Comparison of ENCODE assay signal across 9 cellular contexts in genomic region chr16:75096730-75097129, GRCh38. TPM values are rescaled to one million over a fixed set of nuclear protein-coding genes. Genes with fewer than 3 reads are reported as not detected.
DNase-seq lines count a peak whose midpoint lies in the region; ATAC-seq and TF ChIP-seq lines count a peak whose summit lies in the region.
"Had no signal": no experiment of that assay in that cellular context is flagged by ENCODE, and none has a peak within 500 bp of the region (broad histone marks: within the 10 kb centered on the region; RNA-seq: fewer than 3 reads in every experiment).

No MANE protein-coding gene starts in this region.

- H3K9ac ChIP-seq in mesenchymal stem cell (ENCODE audit: low read length), result no peak overlapping the region

- H3K36me3 ChIP-seq in BE2C (no peaks in the 10 kb centered on the region; the same call in 1 of the 2 replicates), body of pancreas (replicated peaks in 1 of 2; ENCODE audit: insufficient read depth in 1 of 2, low read depth in 2 of 2) (no peaks in the 10 kb centered on the region), mesenchymal stem cell (ENCODE audit: control insufficient read depth in 1 of 2, insufficient read depth in 2 of 2, low read depth in 1 of 2, low read length in 2 of 2) (peaks cover 22 to 36% of the 10 kb centered on the region in 2 experiments)

- H3K4me2 ChIP-seq in mesenchymal stem cell (ENCODE audit: low read length, poor library complexity, severe bottlenecking), result no peak overlapping the region

- H2BK120ac ChIP-seq in mesenchymal stem cell (ENCODE audit: low read depth, low read length), result no peak overlapping the region

- no peak overlapping the region for H4K91ac ChIP-seq in mesenchymal stem cell (ENCODE audit: low read length)

- no peak overlapping the region for H3K18ac ChIP-seq in mesenchymal stem cell (ENCODE audit: low read depth in 1 of 2, low read length in 2 of 2)

- DNase-seq in BE2C (no peak), body of pancreas (peak; percentile 62 to 82 (median 80)), mesenchymal stem cell (no peak), left lobe of liver (ENCODE audit: low spot score) (no peak), KG1 (lab: John Stamatoyannopoulos, UW) (no peak)
- DNase-seq: stimulated activated CD4-positive, alpha-beta T cell treated with anti-CD3 and anti-CD28 coated beads, Interleukin-1b, Interleukin-23, amount 100 ng/mL, for 48 hours had no signal

- H3K4me1 ChIP-seq in BE2C, result peaks cover 11% of the 10 kb centered on the region
- H3K4me1 ChIP-seq in body of pancreas, result peaks cover 50% of the 10 kb centered on the region
- peaks cover 26% of the 10 kb centered on the region for H3K4me1 ChIP-seq in mesenchymal stem cell (ENCODE audit: control insufficient read depth, insufficient read depth, low read depth, low read length)

- no peak overlapping the region for H2BK5ac ChIP-seq in mesenchymal stem cell (ENCODE audit: low read depth, low read length, poor library complexity, severe bottlenecking)

- H3K79me1 ChIP-seq in mesenchymal stem cell (replicated peaks; ENCODE audit: low read length, poor library complexity, severe bottlenecking), result peaks cover 52% of the 10 kb centered on the region

- H4K8ac ChIP-seq in mesenchymal stem cell (ENCODE audit: low read length), result no peak overlapping the region

- TF ChIP-seq POLR2A in body of pancreas (IDR thresholded peaks at IDR 0.05), result no peak

- H3K14ac ChIP-seq in mesenchymal stem cell (ENCODE audit: low read length in 2 of 2), result no peak overlapping the region

- no peak overlapping the region for H2AK5ac ChIP-seq in mesenchymal stem cell (ENCODE audit: low read length, severe bottlenecking)

- H3K4me3 ChIP-seq in BE2C (ENCODE audit: low read depth, low read length) (no peak overlapping the region), GM12875 (ENCODE audit: low read depth, low read length) (no peak overlapping the region), body of pancreas (no peak overlapping the region), mesenchymal stem cell (ENCODE audit: insufficient read depth in 1 of 2, low read depth in 1 of 2, low read length in 2 of 2) (no peak overlapping the region)

- ATAC-seq in body of pancreas (peak; percentile 85), GM19035 (IDR thresholded peaks at IDR 0.05; ENCODE audit: unreplicated experiment) (no peak), HG02981 (IDR thresholded peaks at IDR 0.05; ENCODE audit: unreplicated experiment) (no peak), left lobe of liver (no peak)

- WGBS in body of pancreas, 2 donors, result 15 to 21% methylated on average over 7 of the region's 7 CpGs
- 73% methylated on average over 3 of the region's 7 CpGs for WGBS in mesenchymal stem cell

- TF ChIP-seq CTCF in BE2C (IDR thresholded peaks at IDR 0.05; ENCODE audit: low read depth, low read length) (peak; percentile 42), GM12875 (IDR thresholded peaks at IDR 0.05; ENCODE audit: borderline replicate concordance, insufficient read depth, low read depth, low read length) (peak; percentile 16; the same call in 1 of the 2 replicates), body of pancreas (IDR thresholded peaks at IDR 0.05) (peak; percentile 31 to 72 (median 62))

- no peak overlapping the region for H2BK12ac ChIP-seq in mesenchymal stem cell (ENCODE audit: low read length in 2 of 2)

- peak overlapping the region; percentile 1 for H2BK15ac ChIP-seq in mesenchymal stem cell (ENCODE audit: low read depth, poor library complexity, severe bottlenecking)

- intact Hi-C loops in body of pancreas (cut with DNase I), result loop anchor here (5.0 kb wide), 1 partner anchor 104 kb away; no protein-coding TSS in a partner anchor

- H3K27ac ChIP-seq in body of pancreas, result peak overlapping the region; percentile 9 to 51 (median 45)
- no peak overlapping the region for H3K27ac ChIP-seq in mesenchymal stem cell (ENCODE audit: low read length, poor library complexity, severe bottlenecking)

- H3K27me3 ChIP-seq in BE2C (no peaks in the 10 kb centered on the region), body of pancreas (no peaks in the 10 kb centered on the region), mesenchymal stem cell (ENCODE audit: control insufficient read depth in 1 of 2, insufficient read depth in 1 of 2, low read length in 2 of 2) (no peaks in the 10 kb centered on the region)

- H2AFZ ChIP-seq in mesenchymal stem cell (ENCODE audit: low read depth, low read length), result no peak overlapping the region

- H3K9me3 ChIP-seq in BE2C, result no peaks in the 10 kb centered on the region
- no peaks in the 10 kb centered on the region for H3K9me3 ChIP-seq in body of pancreas
- no peaks in the 10 kb centered on the region for H3K9me3 ChIP-seq in mesenchymal stem cell (ENCODE audit: control insufficient read depth, low read length)

- H3K4ac ChIP-seq in mesenchymal stem cell (ENCODE audit: low read depth in 1 of 2, low read length in 2 of 2), result no peak overlapping the region

- no peak overlapping the region for H3K23ac ChIP-seq in mesenchymal stem cell (ENCODE audit: low read length in 2 of 2)

RNA-seq across cellular contexts. Expression of gene LDHD, which starts 19.9 kb away (rescaled TPM):
- polyA plus RNA-seq in BE2C (2012; ENCODE audit: insufficient read depth, insufficient read length, low read depth), result 0.22 TPM
- total RNA-seq in body of pancreas, result 10 to 100 TPM; 27.7 to 28.3 TPM
- polyA plus RNA-seq in mesenchymal stem cell (2013, experiment 1 of 2), result 0.32 TPM
- 0.21 TPM for polyA plus RNA-seq in mesenchymal stem cell (2013, experiment 2 of 2)
- total RNA-seq in left lobe of liver, result 113 TPM

RNA-seq across cellular contexts. Expression of gene ZFP1, which starts 51.6 kb away (rescaled TPM):
- 34.8 TPM for polyA plus RNA-seq in BE2C (2012; ENCODE audit: insufficient read depth, insufficient read length, low read depth)
- 1 to 10 TPM; 1.6 to 3.4 TPM for total RNA-seq in body of pancreas
- 9.1 TPM for polyA plus RNA-seq in mesenchymal stem cell (2013, experiment 1 of 2)
- 7.8 TPM for polyA plus RNA-seq in mesenchymal stem cell (2013, experiment 2 of 2)
- 16.8 TPM for total RNA-seq in left lobe of liver

Comparison
In these comparisons a context has a peak if more than half of its experiments do, and no peak if none do; other contexts are left out.
1. DNase-seq: peak in body of pancreas (4 of 4); none in BE2C (single experiment), mesenchymal stem cell (single experiment), left lobe of liver (single experiment) and KG1 (single experiment).
2. Peak in every context shown above with its lines, with median percentiles within 50 percentile points of each other: CTCF ChIP-seq.